ENCODE assay signal across 18 cellular contexts in the genomic region with DNA sequence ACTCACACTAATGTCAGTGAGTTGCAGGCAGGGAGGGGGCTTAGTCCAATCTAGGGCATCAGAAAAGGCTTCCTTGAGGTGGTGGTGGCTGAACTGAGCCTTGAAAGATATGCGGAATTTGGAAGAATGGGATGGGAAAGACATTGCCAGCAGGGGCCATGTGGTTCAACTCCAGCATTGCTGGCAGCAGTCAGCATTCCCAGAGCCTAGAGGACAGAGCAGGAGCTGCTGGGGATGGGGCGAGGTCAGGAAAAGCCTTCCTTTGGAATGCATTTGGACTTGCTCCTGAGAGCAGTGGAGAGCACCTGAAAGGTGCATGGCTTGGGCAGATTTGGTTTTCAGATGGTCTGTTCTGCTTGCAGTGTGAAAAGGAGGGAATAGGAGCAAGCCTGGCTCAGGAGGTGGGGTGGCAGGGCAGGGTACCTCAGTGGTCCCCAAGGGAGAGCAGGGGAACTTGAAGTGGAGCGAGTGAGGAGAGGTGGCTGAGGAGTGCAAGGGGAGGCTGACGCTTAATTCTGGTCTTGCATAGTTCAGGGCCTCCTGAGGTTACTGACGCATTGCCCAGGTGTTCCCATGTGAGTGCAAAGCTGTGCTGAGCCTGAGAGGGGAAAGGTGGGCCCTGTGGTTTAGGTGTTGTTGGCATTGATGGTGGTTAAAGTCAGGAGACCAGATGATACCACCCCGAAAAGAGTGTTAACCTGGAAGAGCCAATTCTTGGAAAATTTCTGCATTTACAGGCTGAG.
DNase-seq lines count a peak whose midpoint lies in the region; ATAC-seq and TF ChIP-seq lines count a peak whose summit lies in the region.
"Had no signal": no experiment of that assay in that cellular context is flagged by ENCODE, and none has a peak within 500 bp of the region (broad histone marks: within the 10 kb centered on the region; RNA-seq: fewer than 3 reads in every experiment).

No MANE protein-coding gene starts in this region.

- peak overlapping the region; percentile 73 for H3K4me2 ChIP-seq in HCT116 (ENCODE audit: low read length)

- peak overlapping the region; percentile 3 to 91 (median 63) for H3K27ac Mint-ChIP-seq in CD4-positive, alpha-beta memory T cell

- TF ChIP-seq RAD21 in HCT116 (IDR thresholded peaks at IDR 0.05; ENCODE audit: low read depth), result no peak

- H3K27me3 Mint-ChIP-seq in CD4-positive, alpha-beta memory T cell, result no peaks in the 10 kb centered on the region
- H3K27me3 Mint-ChIP-seq: brain, progenitor cell of endocrine pancreas had no signal

- H3K9me3 ChIP-seq in CD4-positive, alpha-beta memory T cell (ENCODE audit: control insufficient read depth in 1 of 2, low read length in 2 of 2), result no peaks in the 10 kb centered on the region
- H3K9me3 ChIP-seq in HCT116 (ENCODE audit: control insufficient read depth in 1 of 2, insufficient read depth in 1 of 2, low read depth in 1 of 2, low read length in 2 of 2) (no peaks in the 10 kb centered on the region), body of pancreas (no peaks in the 10 kb centered on the region), mucosa of descending colon (no peaks in the 10 kb centered on the region)
- H3K9me3 ChIP-seq: thyroid gland had no signal

- no peak for DNase-seq in CD4-positive, alpha-beta memory T cell
- DNase-seq in HCT116 (ENCODE audit: low read depth, low spot score) (no peak), body of pancreas (no peak), mucosa of descending colon (no peak), GDM1 (lab: John Stamatoyannopoulos, UW) (no peak), omental fat pad (ENCODE audit: low spot score) (no peak)
- DNase-seq: activated CD4-positive, alpha-beta T cell treated with anti-CD3 and anti-CD28 coated beads, Interleukin-2, amount 50 U/mL, for 4 hours; activated effector memory CD4-positive, alpha-beta T cell treated with anti-CD3 and anti-CD28 coated beads, Interleukin-2, amount 50 U/mL, for 16 hours; effector CD4-positive, alpha-beta T cell; foreskin fibroblast; NCI-H2081 treated with DMSO at 0.1 percent for 48 hours; SIG-M5 had no signal

- peaks cover 93% of the 10 kb centered on the region for H3K4me1 ChIP-seq in CD4-positive, alpha-beta memory T cell (ENCODE audit: insufficient read depth, low read length)
- peaks cover 36 to 64% of the 10 kb centered on the region in 2 experiments for H3K4me1 ChIP-seq in HCT116 (ENCODE audit: control insufficient read depth in 1 of 2, insufficient read depth in 2 of 2, low read length in 2 of 2)
- peaks cover 82% of the 10 kb centered on the region for H3K4me1 ChIP-seq in body of pancreas
- peaks cover 47% of the 10 kb centered on the region for H3K4me1 ChIP-seq in mucosa of descending colon (ENCODE audit: low read depth)

- RAD21 ChIA-PET in HCT116 (lab: Charles Lee; ENCODE audit: low non-redundant PET in 1 of 2, low total read pairs in 2 of 2, uncharacterized antibody in 2 of 2, unreplicated experiment in 2 of 2), result no interaction called here

- peaks cover 4% of the 10 kb centered on the region; the same call in 1 of the 2 replicates for H3K79me2 ChIP-seq in HCT116 (ENCODE audit: insufficient read depth, low read length)

- H3K27ac ChIP-seq in CD4-positive, alpha-beta memory T cell (ENCODE audit: low read depth, low read length), result no peak overlapping the region
- H3K27ac ChIP-seq in HCT116 (ENCODE audit: low read depth, low read length) (no peak overlapping the region), body of pancreas (peak overlapping the region; percentile 13 to 83 (median 16))
- H3K27ac ChIP-seq: C4-2B, thyroid gland had no signal

- peaks cover 12 to 13% of the 10 kb centered on the region in 2 donors for H3K36me3 Mint-ChIP-seq in CD4-positive, alpha-beta memory T cell

- no TSS peak for BruUV-seq in HCT116 (replicated peaks; lab: Mats Ljungman, UMichigan)

- no peaks in the 10 kb centered on the region for H3K27me3 ChIP-seq in CD4-positive, alpha-beta memory T cell (ENCODE audit: insufficient read depth, low read length)
- H3K27me3 ChIP-seq in HCT116 (ENCODE audit: insufficient read depth, low read length) (no peaks in the 10 kb centered on the region), body of pancreas (no peaks in the 10 kb centered on the region)
- H3K27me3 ChIP-seq: thyroid gland had no signal

- TF ChIP-seq POLR2A in HCT116 (IDR thresholded peaks at IDR 0.05; ENCODE audit: borderline replicate concordance, extremely low read depth, insufficient read depth, insufficient read length) (no peak), body of pancreas (IDR thresholded peaks at IDR 0.05) (no peak)

- no peaks in the 10 kb centered on the region for H3K9me3 Mint-ChIP-seq in CD4-positive, alpha-beta memory T cell
- H3K9me3 Mint-ChIP-seq: brain had no signal

- H3K4me3 ChIP-seq in CD4-positive, alpha-beta memory T cell (ENCODE audit: low read length in 2 of 2), result no peak overlapping the region
- H3K4me3 ChIP-seq in HCT116 (replicated peaks in 1 of 2; ENCODE audit: low read depth in 1 of 2, low read length in 2 of 2) (no peak overlapping the region), body of pancreas (no peak overlapping the region), mucosa of descending colon (no peak overlapping the region)
- H3K4me3 ChIP-seq: thyroid gland had no signal

- TF ChIP-seq CTCF in HCT116 (IDR thresholded peaks at IDR 0.05 in 2 of 3, conservative IDR thresholded peaks at IDR 0.05 in 1 of 3; ENCODE audit: borderline replicate concordance in 1 of 3, insufficient read depth in 1 of 3, low read depth in 2 of 3, low read length in 2 of 3) (no peak), body of pancreas (IDR thresholded peaks at IDR 0.05) (no peak), mucosa of descending colon (IDR thresholded peaks at IDR 0.05) (no peak), omental fat pad (IDR thresholded peaks at IDR 0.05) (no peak)

- H3K4me1 Mint-ChIP-seq in CD4-positive, alpha-beta memory T cell, result peaks cover 79 to 97% (median 90%) of the 10 kb centered on the region in 4 donors

- H3K9me2 ChIP-seq in HCT116 (ENCODE audit: insufficient read depth), result no peaks in the 10 kb centered on the region

- 74 to 79% methylated on average over 6 of the region's 6 CpGs for WGBS in body of pancreas, 2 donors

- ATAC-seq in HCT116 (peak; percentile 50; the same call in 1 of the 2 replicates), body of pancreas (no peak), mucosa of descending colon (peak; percentile 22), GM18858 (IDR thresholded peaks at IDR 0.05; ENCODE audit: unreplicated experiment) (no peak), GM19463 (IDR thresholded peaks at IDR 0.05; ENCODE audit: unreplicated experiment) (no peak), omental fat pad (ENCODE audit: low FRiP score) (no peak)

- intact Hi-C loops in CD4-positive, alpha-beta memory T cell (cut with micrococcal nuclease), result no loop called here
- intact Hi-C loops in HCT116 (cut with micrococcal nuclease) (no loop called here), body of pancreas (cut with DNase I) (no loop called here), mucosa of descending colon (cut with DNase I, micrococcal nuclease) (no loop called here)

- peak overlapping the region in 3 of 8 donors; percentile 8 to 51 (median 11) for H3K4me3 Mint-ChIP-seq in CD4-positive, alpha-beta memory T cell
- H3K4me3 Mint-ChIP-seq: brain had no signal

- H2AFZ ChIP-seq in HCT116 (ENCODE audit: low read depth, low read length, poor library complexity, severe bottlenecking), result no peak overlapping the region

- H4K20me1 ChIP-seq in HCT116 (ENCODE audit: insufficient read depth), result no peaks in the 10 kb centered on the region

- H3K9ac ChIP-seq in HCT116 (ENCODE audit: low read length), result 0 out of 2 replicates have a peak overlapping the region, but pooled peaks have one; percentile 4

- CTCF ChIA-PET in CD4-positive, alpha-beta memory T cell (lab: Charles Lee; ENCODE audit: partially characterized antibody), result interaction anchor here (1.2 kb wide), 1 partner anchor 104 kb away, joined by 3 read pairs; no protein-coding TSS in a partner anchor
- CTCF ChIA-PET in HCT116 (lab: Charles Lee), result interaction anchor here (2.4 kb wide), 1 partner anchor 23 kb away, joined by 9 read pairs; no protein-coding TSS in a partner anchor

- H3K36me3 ChIP-seq in CD4-positive, alpha-beta memory T cell (ENCODE audit: insufficient read depth, low read length), result no peaks in the 10 kb centered on the region
- no peaks in the 10 kb centered on the region for H3K36me3 ChIP-seq in HCT116 (ENCODE audit: control insufficient read depth in 1 of 2, insufficient read depth in 2 of 2, low read length in 2 of 2)
- H3K36me3 ChIP-seq in body of pancreas (replicated peaks in 1 of 2; ENCODE audit: insufficient read depth in 1 of 2, low read depth in 2 of 2), result no peaks in the 10 kb centered on the region
- no peaks in the 10 kb centered on the region for H3K36me3 ChIP-seq in mucosa of descending colon (ENCODE audit: low read depth)
- H3K36me3 ChIP-seq: thyroid gland had no signal

- POLR2A ChIA-PET in CD4-positive, alpha-beta memory T cell (lab: Charles Lee; ENCODE audit: partially characterized antibody), result interaction anchor here (1.2 kb wide), 2 partner anchors 14 kb away, joined by 3 to 4 read pairs; no protein-coding TSS in a partner anchor
- POLR2A ChIA-PET in HCT116 (lab: Charles Lee), result interaction anchor here (1.8 kb wide), 1 partner anchor 11 kb away, joined by 3 read pairs; no protein-coding TSS in a partner anchor

TF ChIP-seq in HCT116, 20 proteins besides CTCF, POLR2A, EP300 and RAD21 (continues in another document):
- TF ChIP-seq, protein P1, sequence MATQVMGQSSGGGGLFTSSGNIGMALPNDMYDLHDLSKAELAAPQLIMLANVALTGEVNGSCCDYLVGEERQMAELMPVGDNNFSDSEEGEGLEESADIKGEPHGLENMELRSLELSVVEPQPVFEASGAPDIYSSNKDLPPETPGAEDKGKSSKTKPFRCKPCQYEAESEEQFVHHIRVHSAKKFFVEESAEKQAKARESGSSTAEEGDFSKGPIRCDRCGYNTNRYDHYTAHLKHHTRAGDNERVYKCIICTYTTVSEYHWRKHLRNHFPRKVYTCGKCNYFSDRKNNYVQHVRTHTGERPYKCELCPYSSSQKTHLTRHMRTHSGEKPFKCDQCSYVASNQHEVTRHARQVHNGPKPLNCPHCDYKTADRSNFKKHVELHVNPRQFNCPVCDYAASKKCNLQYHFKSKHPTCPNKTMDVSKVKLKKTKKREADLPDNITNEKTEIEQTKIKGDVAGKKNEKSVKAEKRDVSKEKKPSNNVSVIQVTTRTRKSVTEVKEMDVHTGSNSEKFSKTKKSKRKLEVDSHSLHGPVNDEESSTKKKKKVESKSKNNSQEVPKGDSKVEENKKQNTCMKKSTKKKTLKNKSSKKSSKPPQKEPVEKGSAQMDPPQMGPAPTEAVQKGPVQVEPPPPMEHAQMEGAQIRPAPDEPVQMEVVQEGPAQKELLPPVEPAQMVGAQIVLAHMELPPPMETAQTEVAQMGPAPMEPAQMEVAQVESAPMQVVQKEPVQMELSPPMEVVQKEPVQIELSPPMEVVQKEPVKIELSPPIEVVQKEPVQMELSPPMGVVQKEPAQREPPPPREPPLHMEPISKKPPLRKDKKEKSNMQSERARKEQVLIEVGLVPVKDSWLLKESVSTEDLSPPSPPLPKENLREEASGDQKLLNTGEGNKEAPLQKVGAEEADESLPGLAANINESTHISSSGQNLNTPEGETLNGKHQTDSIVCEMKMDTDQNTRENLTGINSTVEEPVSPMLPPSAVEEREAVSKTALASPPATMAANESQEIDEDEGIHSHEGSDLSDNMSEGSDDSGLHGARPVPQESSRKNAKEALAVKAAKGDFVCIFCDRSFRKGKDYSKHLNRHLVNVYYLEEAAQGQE (IDR thresholded peaks at IDR 0.05; ENCODE audit: low read depth), result no peak

Comparison
In these comparisons a context has a peak if more than half of its experiments do, and no peak if none do; other contexts are left out.
1. H3K27ac ChIP-seq: peak in body of pancreas (4 of 4); none in CD4-positive, alpha-beta memory T cell (single experiment) and HCT116 (single experiment).
2. ATAC-seq: peak in HCT116 (single experiment) and mucosa of descending colon (single experiment); none in body of pancreas (single experiment), GM18858 (single experiment), GM19463 (single experiment) and omental fat pad (single experiment).